8 cellular contexts compared by ENCODE assay signal in genomic region chr9:97388721-97389238, GRCh38. TPM values are rescaled to one million over a fixed set of nuclear protein-coding genes. Genes with fewer than 3 reads are reported as not detected.
DNase-seq lines count a peak whose midpoint lies in the region; ATAC-seq, FAIRE-seq and TF ChIP-seq lines count a peak whose summit lies in the region.

No MANE protein-coding gene starts in this region.

- CTCF ChIA-PET in Calu3 (lab: Charles Lee): no interaction called here

- no TSS peak for BruUV-seq in Calu3 (replicated peaks; lab: Mats Ljungman, UMichigan)

- H3K9me3 Mint-ChIP-seq in Calu3 (ENCODE audit: low read depth, unreplicated experiment) (no peaks in the 10 kb centered on the region), mesothelial cell of epicardium (no peaks in the 10 kb centered on the region)

- FAIRE-seq in GM19239 (lab: Jason Lieb, UNC): peak; percentile 79

- TF ChIP-seq CTCF in Calu3 (IDR thresholded peaks at IDR 0.05; ENCODE audit: unreplicated experiment) (no peak), mesothelial cell of epicardium (IDR thresholded peaks at IDR 0.05; ENCODE audit: unreplicated experiment) (no peak)

- no peak overlapping the region for H3K27ac Mint-ChIP-seq in Calu3 (ENCODE audit: unreplicated experiment)
- H3K27ac Mint-ChIP-seq in mesothelial cell of epicardium: no peak overlapping the region

- ATAC-seq in HG03135 (IDR thresholded peaks at IDR 0.05; ENCODE audit: unreplicated experiment): peak; percentile 62

- DNase-seq in Calu3 (peak; percentile 11), GM19239 (ENCODE audit: insufficient read length, low spot score) (peak; percentile 48), activated gamma-delta T cell (lab: John Stamatoyannopoulos, UW) (no peak), mesothelial cell of epicardium (ENCODE audit: low spot score in 2 of 2, unreplicated experiment in 2 of 2) (no peak), NCI-H2081 treated with DMSO at 0.1 percent for 48 hours (lab: John Stamatoyannopoulos, UW) (no peak), posterior vena cava (ENCODE audit: low spot score) (no peak)
- DNase-seq in activated T-cell treated with anti-CD3 and anti-CD28 coated beads, Interleukin-2, amount 50 U/mL, for 48 hours: peak; percentile 56 to 64

- H3K36me3 Mint-ChIP-seq in Calu3 (ENCODE audit: insufficient read depth, unreplicated experiment) (no peaks in the 10 kb centered on the region), mesothelial cell of epicardium (no peaks in the 10 kb centered on the region)

- intact Hi-C loops in Calu3 (cut with micrococcal nuclease; ENCODE audit: unreplicated experiment) (no loop called here), posterior vena cava (cut with DNase I) (no loop called here)

- H3K27me3 Mint-ChIP-seq in Calu3 (ENCODE audit: unreplicated experiment): no peaks in the 10 kb centered on the region
- H3K27me3 Mint-ChIP-seq in mesothelial cell of epicardium (ENCODE audit: low read depth): peaks cover 52% of the 10 kb centered on the region

- no peak overlapping the region for H3K4me3 Mint-ChIP-seq in Calu3 (ENCODE audit: low read depth, unreplicated experiment)
- no peak overlapping the region for H3K4me3 Mint-ChIP-seq in mesothelial cell of epicardium

- H3K4me1 Mint-ChIP-seq in Calu3 (ENCODE audit: low read depth, unreplicated experiment) (peaks cover 23% of the 10 kb centered on the region), mesothelial cell of epicardium (no peaks in the 10 kb centered on the region)

RNA-seq across cellular contexts. Expression of gene TDRD7, which starts 23.1 kb away (rescaled TPM):
- total RNA-seq in Calu3 (2022) (15.5 and 21.7 TPM in 2 replicates), mesothelial cell of epicardium (8.6 to 8.9 TPM (median 8.6 TPM) in 3 replicates), posterior vena cava (10 to 100 TPM; 12.0 to 17.0 TPM)

Comparison
In these comparisons a context has a peak if more than half of its experiments do, and no peak if none do; other contexts are left out.
1. DNase-seq: peak in Calu3 (single experiment), GM19239 (single experiment) and activated T-cell treated with anti-CD3 and anti-CD28 coated beads, Interleukin-2, amount 50 U/mL, for 48 hours (2 of 2); none in activated gamma-delta T cell (single experiment), mesothelial cell of epicardium (0 of 2), NCI-H2081 treated with DMSO at 0.1 percent for 48 hours (single experiment) and posterior vena cava (single experiment).